ENCODE assay signal across 8 cellular contexts in the genomic region with DNA sequence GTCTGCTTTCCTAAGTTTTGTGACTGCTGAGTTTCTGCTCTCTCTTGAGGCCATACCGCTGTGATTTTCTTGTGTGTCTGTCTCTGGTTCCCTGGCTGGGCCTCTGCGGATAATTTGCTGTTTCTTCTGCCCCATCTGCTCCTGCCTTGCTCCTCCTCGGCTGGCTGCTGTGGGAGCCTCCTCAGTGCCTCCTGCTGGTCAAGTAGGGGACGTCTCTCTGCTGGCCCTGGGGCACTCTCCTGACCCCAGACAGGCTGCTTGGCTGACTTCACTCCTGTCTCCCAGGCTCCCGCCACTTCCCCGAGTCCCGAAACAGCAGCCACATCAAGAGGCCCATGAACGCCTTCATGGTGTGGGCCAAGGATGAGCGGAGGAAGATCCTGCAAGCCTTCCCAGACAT. TPM values are rescaled to one million over a fixed set of nuclear protein-coding genes. Genes with fewer than 3 reads are reported as not detected.
DNase-seq lines count a peak whose midpoint lies in the region; ATAC-seq and TF ChIP-seq lines count a peak whose summit lies in the region.

No MANE protein-coding gene starts in this region.

- no peaks in the 10 kb centered on the region for H3K27me3 Mint-ChIP-seq in naive thymus-derived CD4-positive, alpha-beta T cell

- no peak overlapping the region for H3K27ac Mint-ChIP-seq in naive thymus-derived CD4-positive, alpha-beta T cell

- H3K36me3 ChIP-seq in sigmoid colon, result peaks cover 39 to 87% (median 51%) of the 10 kb centered on the region in 4 donors
- no peaks in the 10 kb centered on the region for H3K36me3 ChIP-seq in naive thymus-derived CD4-positive, alpha-beta T cell (ENCODE audit: control insufficient read depth in 2 of 3, insufficient read depth in 3 of 3, low read length in 3 of 3)

- TF ChIP-seq EP300 in sigmoid colon (IDR thresholded peaks at IDR 0.05), result no peak

- POLR2A ChIA-PET in naive thymus-derived CD4-positive, alpha-beta T cell (lab: Charles Lee), result no interaction called here

- CTCF ChIA-PET in naive thymus-derived CD4-positive, alpha-beta T cell (lab: Charles Lee), result interaction anchor here (0.7 kb wide), 1 partner anchor 264 kb away, joined by 3 read pairs; no protein-coding TSS in a partner anchor

- no peaks in the 10 kb centered on the region for H3K27me3 ChIP-seq in sigmoid colon
- H3K27me3 ChIP-seq in naive thymus-derived CD4-positive, alpha-beta T cell (ENCODE audit: control insufficient read depth in 2 of 2, insufficient read depth in 2 of 2, low read length in 2 of 2), result no peaks in the 10 kb centered on the region

- intact Hi-C loops in sigmoid colon (cut with DNase I), result no loop called here
- intact Hi-C loops in naive thymus-derived CD4-positive, alpha-beta T cell (cut with micrococcal nuclease), result no loop called here

- H3K4me3 Mint-ChIP-seq in naive thymus-derived CD4-positive, alpha-beta T cell, result no peak overlapping the region

- H3K9me3 ChIP-seq in sigmoid colon, result no peaks in the 10 kb centered on the region
- no peaks in the 10 kb centered on the region for H3K9me3 ChIP-seq in naive thymus-derived CD4-positive, alpha-beta T cell (ENCODE audit: control insufficient read depth in 2 of 3, low read length in 3 of 3)

- DNase-seq in DMS 273 (lab: John Stamatoyannopoulos, UW; ENCODE audit: unreplicated experiment) (peak; percentile 57), DMS 273 treated with DMSO at 0.1 percent for 48 hours (lab: John Stamatoyannopoulos, UW) (no peak), NOMO-1 treated with DMSO at 0.1 percent for 48 hours (lab: John Stamatoyannopoulos, UW; ENCODE audit: unreplicated experiment) (peak; percentile 2), epithelial cell of proximal tubule (ENCODE audit: low read depth) (no peak), sigmoid colon (no peak), NCI-H2196 (lab: John Stamatoyannopoulos, UW; ENCODE audit: unreplicated experiment) (no peak), hippocampal formation (lab: John Stamatoyannopoulos, UW) (no peak)
- no peak for DNase-seq in naive thymus-derived CD4-positive, alpha-beta T cell

- 76 to 79% methylated on average over 9 of the region's 9 CpGs for WGBS in sigmoid colon, 2 donors

- no peaks in the 10 kb centered on the region for H3K36me3 Mint-ChIP-seq in naive thymus-derived CD4-positive, alpha-beta T cell

- no peak overlapping the region for H3K27ac ChIP-seq in sigmoid colon
- H3K27ac ChIP-seq in naive thymus-derived CD4-positive, alpha-beta T cell (ENCODE audit: low read depth, low read length), result no peak overlapping the region

- TF ChIP-seq CTCF in epithelial cell of proximal tubule (conservative IDR thresholded peaks at IDR 0.05; ENCODE audit: low read depth, low read length) (peak; percentile 66), sigmoid colon (IDR thresholded peaks at IDR 0.05) (peak in 3 of 4 experiments; percentile 27 to 41 (median 36))

- peaks cover 0 to 24% (median 23%) of the 10 kb centered on the region in 4 donors for H3K4me1 ChIP-seq in sigmoid colon
- H3K4me1 ChIP-seq in naive thymus-derived CD4-positive, alpha-beta T cell (ENCODE audit: control insufficient read depth in 2 of 2, insufficient read depth in 2 of 2, low read length in 2 of 2), result no peaks in the 10 kb centered on the region

- H3K4me3 ChIP-seq in epithelial cell of proximal tubule (ENCODE audit: low read depth, low read length), result no peak overlapping the region
- H3K4me3 ChIP-seq in sigmoid colon, result no peak overlapping the region
- no peak overlapping the region for H3K4me3 ChIP-seq in naive thymus-derived CD4-positive, alpha-beta T cell (ENCODE audit: low read length)

- TF ChIP-seq POLR2A in sigmoid colon (IDR thresholded peaks at IDR 0.05), result no peak

- no peaks in the 10 kb centered on the region for H3K9me3 Mint-ChIP-seq in naive thymus-derived CD4-positive, alpha-beta T cell

- no peak for ATAC-seq in naive thymus-derived CD4-positive, alpha-beta T cell

- peaks cover 0 to 7% (median 2%) of the 10 kb centered on the region in 7 donors for H3K4me1 Mint-ChIP-seq in naive thymus-derived CD4-positive, alpha-beta T cell

RNA-seq across cellular contexts. Expression of a gene that starts 28.5 kb away (rescaled TPM):
- total RNA-seq in epithelial cell of proximal tubule (12.3 and 15.6 TPM in 2 replicates), sigmoid colon (10 to 100 TPM in 1 of 4 donors, 1 to 10 TPM in 3; 3.8 to 10.5 (median 8.3) TPM)
- polyA plus RNA-seq in sigmoid colon, result 1 to 10 TPM in 2 of 3 donors, under 1 TPM in 1; 0.46 to 6.6 (median 3.0) TPM
- 10 to 100 TPM in 2 of 5 experiments, 1 to 10 TPM in 2, under 1 TPM in 1; 0.17 to 16.9 (median 4.9) TPM for total RNA-seq in naive thymus-derived CD4-positive, alpha-beta T cell
- polyA plus RNA-seq in naive thymus-derived CD4-positive, alpha-beta T cell, result 1 to 10 TPM; 3.2 to 4.4 TPM

RNA-seq across cellular contexts. Expression of a gene that starts 42.8 kb away (rescaled TPM):
- total RNA-seq in epithelial cell of proximal tubule, result 0.12 TPM in 1 of 2 replicates, not detected in the other
- not detected for total RNA-seq in sigmoid colon
- polyA plus RNA-seq in sigmoid colon, result 1 to 10 TPM in 1 of 3 donors, under 1 TPM in 2; 0.32 to 1.8 (median 0.92) TPM
- not detected for total RNA-seq in naive thymus-derived CD4-positive, alpha-beta T cell
- polyA plus RNA-seq in naive thymus-derived CD4-positive, alpha-beta T cell, result not detected

RNA-seq across cellular contexts. Expression of a gene that starts 50.5 kb away (rescaled TPM):
- 5.7 and 16.2 TPM in 2 replicates for total RNA-seq in epithelial cell of proximal tubule
- total RNA-seq in sigmoid colon, result 10 to 100 TPM; 28.5 to 58.4 (median 30.0) TPM
- 10 to 100 TPM in 1 of 3 donors, 1 to 10 TPM in 2; 9.6 to 15.5 (median 9.7) TPM for polyA plus RNA-seq in sigmoid colon
- total RNA-seq in naive thymus-derived CD4-positive, alpha-beta T cell, result 10 to 100 TPM in 1 of 5 experiments, 1 to 10 TPM in 1, under 1 TPM in 3; 0.24 to 10.1 (median 0.85) TPM
- polyA plus RNA-seq in naive thymus-derived CD4-positive, alpha-beta T cell, result not detected

Comparison
In these comparisons a context has a peak if more than half of its experiments do, and no peak if none do; other contexts are left out.
1. DNase-seq: peak in DMS 273 (single experiment) and NOMO-1 treated with DMSO at 0.1 percent for 48 hours (single experiment); none in DMS 273 treated with DMSO at 0.1 percent for 48 hours (single experiment), epithelial cell of proximal tubule (single experiment), sigmoid colon (single experiment), NCI-H2196 (single experiment), naive thymus-derived CD4-positive, alpha-beta T cell (0 of 9) and hippocampal formation (0 of 2).